ENCODE assay signal across 17 cellular contexts in genomic region chr11:87180743-87181142, GRCh38.
DNase-seq lines count a peak whose midpoint lies in the region; ATAC-seq and TF ChIP-seq lines count a peak whose summit lies in the region.
"Had no signal": no experiment of that assay in that cellular context is flagged by ENCODE, and none has a peak within 500 bp of the region (broad histone marks: within the 10 kb centered on the region; RNA-seq: fewer than 3 reads in every experiment).

No MANE protein-coding gene starts in this region.

- peaks cover 0 to 12% (median 5%) of the 10 kb centered on the region in 7 donors for H3K9me3 Mint-ChIP-seq in CD14-positive monocyte

- H3K4me3 ChIP-seq in BJ (ENCODE audit: low read depth, low read length): no peak overlapping the region
- H3K4me3 ChIP-seq: SJSA1 had no signal

- CTCF ChIA-PET in BJ (lab: Yijun Ruan, JAX): interaction anchor here (0.9 to 1.1 kb wide), 2 partner anchors 10 to 13 kb away, joined by 3 read pairs; no protein-coding TSS in a partner anchor

- H3K4me1 Mint-ChIP-seq in T-helper 17 cell: peaks cover 6% of the 10 kb centered on the region
- no peaks in the 10 kb centered on the region for H3K4me1 Mint-ChIP-seq in CD14-positive monocyte
- H3K4me1 Mint-ChIP-seq: activated CD4-positive, alpha-beta T cell treated with anti-CD3 and anti-CD28 coated beads, Interleukin-2, amount 10 ng/mL, durations not matched to agents 7 days and 5 days had no signal

- H3K9me3 ChIP-seq in T-helper 17 cell (ENCODE audit: control insufficient read depth, low read length, poor library complexity, severe bottlenecking): no peaks in the 10 kb centered on the region
- H3K9me3 ChIP-seq: SJSA1 had no signal

- DNase-seq in BJ (ENCODE audit: low read depth) (peak; percentile 29), LHCN-M2 (ENCODE audit: low read depth) (peak; percentile 64), dermis blood vessel endothelial cell (peak; percentile 12), non-pigmented ciliary epithelial cell (ENCODE audit: low read depth) (peak; percentile 5), T-helper 17 cell (no peak), CD14-positive monocyte (ENCODE audit: low spot score) (no peak)
- DNase-seq: activated CD4-positive, alpha-beta T cell treated with anti-CD3 and anti-CD28 coated beads, Interleukin-2, amount 10 ng/mL, durations not matched to agents 7 days and 5 days; activated T-cell treated with anti-CD3 and anti-CD28 coated beads, Interleukin-2, amount 50 U/mL, for 24 hours; CD4-positive, CD25-positive, alpha-beta regulatory T cell; H7; hypothalamus; NCI-H1694 treated with DMSO at 0.1 percent for 48 hours; stimulated activated naive CD8-positive, alpha-beta T cell treated with anti-CD3 and anti-CD28 coated beads, Interleukin-15, Interleukin-2, amounts not matched to agents 100 U/mL and 50 U/mL, for 24 hours had no signal

- intact Hi-C loops in CD14-positive monocyte (cut with micrococcal nuclease): no loop called here

- ATAC-seq in GM18867 (IDR thresholded peaks at IDR 0.05; ENCODE audit: unreplicated experiment) (no peak), T-helper 17 cell (no peak)
- ATAC-seq: stimulated activated naive CD8-positive, alpha-beta T cell treated with anti-CD3 and anti-CD28 coated beads, Interleukin-15, Interleukin-2, amounts not matched to agents 100 U/mL and 50 U/mL, for 24 hours had no signal

- peaks cover 8% of the 10 kb centered on the region for H3K36me3 Mint-ChIP-seq in T-helper 17 cell (ENCODE audit: low read depth)
- H3K36me3 Mint-ChIP-seq in CD14-positive monocyte: peaks cover 0 to 10% of the 10 kb centered on the region in 2 donors

- no peak for TF ChIP-seq CTCF in BJ (IDR thresholded peaks at IDR 0.05; ENCODE audit: insufficient read depth, low read depth, low read length)
- no peak for TF ChIP-seq CTCF in CD14-positive monocyte (IDR thresholded peaks at IDR 0.05)

- H3K4me3 Mint-ChIP-seq in T-helper 17 cell: no peak overlapping the region
- H3K4me3 Mint-ChIP-seq in CD14-positive monocyte: no peak overlapping the region
- H3K4me3 Mint-ChIP-seq: activated CD4-positive, alpha-beta T cell treated with anti-CD3 and anti-CD28 coated beads, Interleukin-2, amount 10 ng/mL, durations not matched to agents 7 days and 5 days; activated naive CD8-positive, alpha-beta T cell; activated T-cell treated with anti-CD3 and anti-CD28 coated beads, Interleukin-2, amount 50 U/mL, for 24 hours; CD4-positive, CD25-positive, alpha-beta regulatory T cell had no signal

- H3K27me3 ChIP-seq in BJ (ENCODE audit: control insufficient read depth, insufficient read depth, low read length): no peaks in the 10 kb centered on the region
- H3K27me3 ChIP-seq: SJSA1 had no signal

- H3K27me3 Mint-ChIP-seq in T-helper 17 cell: no peaks in the 10 kb centered on the region
- H3K27me3 Mint-ChIP-seq in CD14-positive monocyte (ENCODE audit: low read depth in 3 of 3): no peaks in the 10 kb centered on the region
- H3K27me3 Mint-ChIP-seq: activated CD4-positive, alpha-beta T cell treated with anti-CD3 and anti-CD28 coated beads, Interleukin-2, amount 10 ng/mL, durations not matched to agents 7 days and 5 days; activated naive CD8-positive, alpha-beta T cell; activated T-cell treated with anti-CD3 and anti-CD28 coated beads, Interleukin-2, amount 50 U/mL, for 24 hours; CD4-positive, CD25-positive, alpha-beta regulatory T cell; progenitor cell of endocrine pancreas had no signal

- no peaks in the 10 kb centered on the region for H3K36me3 ChIP-seq in BJ (ENCODE audit: control insufficient read depth, insufficient read depth, low read length)
- H3K36me3 ChIP-seq: SJSA1 had no signal

- H3K27ac Mint-ChIP-seq in T-helper 17 cell (no peak overlapping the region), CD14-positive monocyte (no peak overlapping the region)
- H3K27ac Mint-ChIP-seq: activated CD4-positive, alpha-beta T cell treated with anti-CD3 and anti-CD28 coated beads, Interleukin-2, amount 10 ng/mL, durations not matched to agents 7 days and 5 days; activated naive CD8-positive, alpha-beta T cell; activated T-cell treated with anti-CD3 and anti-CD28 coated beads, Interleukin-2, amount 50 U/mL, for 24 hours; CD4-positive, CD25-positive, alpha-beta regulatory T cell; progenitor cell of endocrine pancreas had no signal

- POLR2A ChIA-PET in BJ (lab: Charles Lee): no interaction called here

Comparison
In these comparisons a context has a peak if more than half of its experiments do, and no peak if none do; other contexts are left out.
1. DNase-seq: peak in BJ (single experiment), LHCN-M2 (single experiment), dermis blood vessel endothelial cell (single experiment) and non-pigmented ciliary epithelial cell (single experiment); none in T-helper 17 cell (0 of 3) and CD14-positive monocyte (single experiment).